ENCODE assay signal across 10 cellular contexts in genomic region chr6:16244869-16245451, GRCh38. TPM values are rescaled to one million over a fixed set of nuclear protein-coding genes. Genes with fewer than 3 reads are reported as not detected.
DNase-seq lines count a peak whose midpoint lies in the region; ATAC-seq, FAIRE-seq and TF ChIP-seq lines count a peak whose summit lies in the region.
"Had no signal": no experiment of that assay in that cellular context is flagged by ENCODE, and none has a peak within 500 bp of the region (broad histone marks: within the 10 kb centered on the region; RNA-seq: fewer than 3 reads in every experiment).

No MANE protein-coding gene starts in this region.

- TF ChIP-seq CTCF in WTC11 (IDR thresholded peaks at IDR 0.05) (no peak), heart right ventricle (IDR thresholded peaks at IDR 0.05) (no peak), sigmoid colon (IDR thresholded peaks at IDR 0.05) (no peak), kidney (IDR thresholded peaks at IDR 0.05; ENCODE audit: borderline replicate concordance, extremely low read depth, insufficient read depth) (no peak)

- H3K4me3 ChIP-seq in heart right ventricle (no peak overlapping the region), sigmoid colon (no peak overlapping the region), kidney (ENCODE audit: low read length in 2 of 2) (no peak overlapping the region)

- no peak overlapping the region for H3K9ac ChIP-seq in kidney (ENCODE audit: low read length in 2 of 2)

- 47 to 62% methylated on average over 10 of the region's 10 CpGs for WGBS in heart right ventricle, 2 donors
- 83 to 85% methylated on average over 10 of the region's 10 CpGs for WGBS in sigmoid colon, 2 donors

- peaks cover 14 to 70% (median 42%) of the 10 kb centered on the region in 9 donors for H3K4me1 ChIP-seq in heart right ventricle
- peaks cover 0 to 51% (median 36%) of the 10 kb centered on the region in 4 donors for H3K4me1 ChIP-seq in sigmoid colon
- peaks cover 0 to 4% of the 10 kb centered on the region in 2 donors for H3K4me1 ChIP-seq in kidney (ENCODE audit: control insufficient read depth in 1 of 2, insufficient read depth in 1 of 2, low read depth in 1 of 2, low read length in 2 of 2)

- H3K36me3 ChIP-seq in heart right ventricle: peaks cover 0 to 31% (median 9%) of the 10 kb centered on the region in 9 donors
- peaks cover 0 to 21% (median 5%) of the 10 kb centered on the region in 4 donors for H3K36me3 ChIP-seq in sigmoid colon
- H3K36me3 ChIP-seq in kidney (ENCODE audit: control insufficient read depth in 1 of 2, insufficient read depth in 2 of 2, low read length in 2 of 2): no peaks in the 10 kb centered on the region

- no peaks in the 10 kb centered on the region for H3K36me3 Mint-ChIP-seq in WTC11
- H3K36me3 Mint-ChIP-seq in activated CD4-positive, alpha-beta T cell treated with anti-CD3 and anti-CD28 coated beads, Interleukin-2, amount 10 ng/mL, durations not matched to agents 7 days and 5 days (ENCODE audit: low read depth): no peaks in the 10 kb centered on the region
- no peaks in the 10 kb centered on the region for H3K36me3 Mint-ChIP-seq in activated CD4-positive, alpha-beta T cell treated with anti-CD3 and anti-CD28 coated beads for 36 hours (ENCODE audit: low read depth)

- intact Hi-C loops in heart right ventricle (cut with DNase I): loop anchor here in 2 of 10 donors (2.0 to 5.0 kb wide), 3 partner anchors 32 to 77 kb away; no protein-coding TSS in a partner anchor
- intact Hi-C loops in sigmoid colon (cut with DNase I): loop anchor here (10.0 kb wide), 1 partner anchor 70 kb away; no protein-coding TSS in a partner anchor
- intact Hi-C loops in kidney (cut with DNase I): no loop called here
- intact Hi-C loops in activated CD4-positive, alpha-beta T cell treated with anti-CD3 and anti-CD28 coated beads for 36 hours (cut with DNase I, micrococcal nuclease): no loop called here

- peaks cover 13% of the 10 kb centered on the region for H3K4me1 Mint-ChIP-seq in WTC11
- no peaks in the 10 kb centered on the region for H3K4me1 Mint-ChIP-seq in activated CD4-positive, alpha-beta T cell treated with anti-CD3 and anti-CD28 coated beads, Interleukin-2, amount 10 ng/mL, durations not matched to agents 7 days and 5 days
- H3K4me1 Mint-ChIP-seq in activated CD4-positive, alpha-beta T cell treated with anti-CD3 and anti-CD28 coated beads for 36 hours: no peaks in the 10 kb centered on the region

- H3K9me3 ChIP-seq in heart right ventricle (no peaks in the 10 kb centered on the region), sigmoid colon (no peaks in the 10 kb centered on the region), kidney (ENCODE audit: control insufficient read depth in 1 of 2, low read length in 2 of 2) (no peaks in the 10 kb centered on the region)

- H3K27me3 ChIP-seq in heart right ventricle (no peaks in the 10 kb centered on the region), sigmoid colon (no peaks in the 10 kb centered on the region)

- H3K27ac ChIP-seq in heart right ventricle (peak overlapping the region; percentile 63 to 94 (median 86)), sigmoid colon (peak overlapping the region; percentile 49 to 82 (median 70)), kidney (ENCODE audit: low read depth in 2 of 2, low read length in 2 of 2) (no peak overlapping the region)

- DNase-seq in NCI-H146 (lab: John Stamatoyannopoulos, UW) (peak; percentile 63), WTC11 (ENCODE audit: low spot score) (no peak), heart right ventricle (no peak), sigmoid colon (no peak), kidney (no peak)
- no peak for DNase-seq in activated CD4-positive, alpha-beta T cell treated with anti-CD3 and anti-CD28 coated beads, Interleukin-2, amount 10 ng/mL, durations not matched to agents 7 days and 5 days
- DNase-seq in activated CD4-positive, alpha-beta T cell treated with anti-CD3 and anti-CD28 coated beads for 36 hours: no peak
- DNase-seq: cerebellar nuclear complex had no signal

- ATAC-seq in WTC11: peak; percentile 84
- peak; percentile 6 to 70 (median 52) for ATAC-seq in heart right ventricle
- no peak for ATAC-seq in HG03520 (IDR thresholded peaks at IDR 0.05; ENCODE audit: unreplicated experiment)
- no peak for ATAC-seq in activated CD4-positive, alpha-beta T cell treated with anti-CD3 and anti-CD28 coated beads for 36 hours

- TF ChIP-seq EP300 in sigmoid colon (IDR thresholded peaks at IDR 0.05): no peak

- no peak overlapping the region for H3K4me3 Mint-ChIP-seq in WTC11
- no peak overlapping the region for H3K4me3 Mint-ChIP-seq in activated CD4-positive, alpha-beta T cell treated with anti-CD3 and anti-CD28 coated beads, Interleukin-2, amount 10 ng/mL, durations not matched to agents 7 days and 5 days
- no peak overlapping the region for H3K4me3 Mint-ChIP-seq in activated CD4-positive, alpha-beta T cell treated with anti-CD3 and anti-CD28 coated beads for 36 hours

- POLR2A ChIA-PET in WTC11 (lab: Charles Lee): no interaction called here
- POLR2A ChIA-PET in activated CD4-positive, alpha-beta T cell treated with anti-CD3 and anti-CD28 coated beads, Interleukin-2, amount 10 ng/mL, durations not matched to agents 7 days and 5 days (lab: Charles Lee): no interaction called here
- POLR2A ChIA-PET in activated CD4-positive, alpha-beta T cell treated with anti-CD3 and anti-CD28 coated beads for 36 hours (lab: Charles Lee): no interaction called here

- H3K27ac Mint-ChIP-seq in WTC11: no peak overlapping the region
- no peak overlapping the region for H3K27ac Mint-ChIP-seq in activated CD4-positive, alpha-beta T cell treated with anti-CD3 and anti-CD28 coated beads, Interleukin-2, amount 10 ng/mL, durations not matched to agents 7 days and 5 days
- H3K27ac Mint-ChIP-seq in activated CD4-positive, alpha-beta T cell treated with anti-CD3 and anti-CD28 coated beads for 36 hours: no peak overlapping the region

- no peak for TF ChIP-seq POLR2A in sigmoid colon (IDR thresholded peaks at IDR 0.05)

- no peak for FAIRE-seq in kidney (lab: Jason Lieb, UNC)
- FAIRE-seq: D721Med had no signal

- CTCF ChIA-PET in WTC11 (lab: Charles Lee): interaction anchor here (0.6 to 1.3 kb wide), 2 partner anchors 41 to 91 kb away, joined by 3 read pairs; no protein-coding TSS in a partner anchor
- CTCF ChIA-PET in activated CD4-positive, alpha-beta T cell treated with anti-CD3 and anti-CD28 coated beads, Interleukin-2, amount 10 ng/mL, durations not matched to agents 7 days and 5 days (lab: Charles Lee): no interaction called here
- CTCF ChIA-PET in activated CD4-positive, alpha-beta T cell treated with anti-CD3 and anti-CD28 coated beads for 36 hours (lab: Charles Lee): no interaction called here

- no peaks in the 10 kb centered on the region for H3K9me3 Mint-ChIP-seq in WTC11
- H3K9me3 Mint-ChIP-seq in activated CD4-positive, alpha-beta T cell treated with anti-CD3 and anti-CD28 coated beads, Interleukin-2, amount 10 ng/mL, durations not matched to agents 7 days and 5 days: no peaks in the 10 kb centered on the region
- H3K9me3 Mint-ChIP-seq in activated CD4-positive, alpha-beta T cell treated with anti-CD3 and anti-CD28 coated beads for 36 hours (ENCODE audit: low read depth): no peaks in the 10 kb centered on the region

- H3K27me3 Mint-ChIP-seq in WTC11 (ENCODE audit: low read depth): peaks cover 18% of the 10 kb centered on the region
- peaks cover 1% of the 10 kb centered on the region for H3K27me3 Mint-ChIP-seq in activated CD4-positive, alpha-beta T cell treated with anti-CD3 and anti-CD28 coated beads, Interleukin-2, amount 10 ng/mL, durations not matched to agents 7 days and 5 days
- H3K27me3 Mint-ChIP-seq in activated CD4-positive, alpha-beta T cell treated with anti-CD3 and anti-CD28 coated beads for 36 hours: peaks cover 4% of the 10 kb centered on the region

TF ChIP-seq in WTC11, 78 proteins besides CTCF, POLR2A, EP300 and RAD21 (continues in another document):
- TF ChIP-seq ATF1 (CRISPR knock-in tag; IDR thresholded peaks at IDR 0.05) (no peak), CDX4 (CRISPR knock-in tag; IDR thresholded peaks at IDR 0.05; ENCODE audit: borderline replicate concordance) (no peak), ZNF121 (CRISPR knock-in tag; IDR thresholded peaks at IDR 0.05) (no peak), ZNF263 (CRISPR knock-in tag; IDR thresholded peaks at IDR 0.05; ENCODE audit: low read depth) (no peak), ZNF232 (CRISPR knock-in tag; IDR thresholded peaks at IDR 0.05) (no peak), ZMAT4 (CRISPR knock-in tag; IDR thresholded peaks at IDR 0.05) (no peak), CREB1 (CRISPR knock-in tag; IDR thresholded peaks at IDR 0.05) (no peak), TP53 (CRISPR knock-in tag; IDR thresholded peaks at IDR 0.05) (no peak), ERG (CRISPR knock-in tag; IDR thresholded peaks at IDR 0.05) (no peak), SOX15 (CRISPR knock-in tag; IDR thresholded peaks at IDR 0.05) (no peak)

RNA-seq across cellular contexts. Expression of gene GMPR, which starts 6.6 kb away (rescaled TPM):
- total RNA-seq in WTC11 (2021): 2.2 to 2.8 TPM (median 2.4 TPM) in 3 replicates
- 100 to 1,000 TPM in 4 of 10 donors, 10 to 100 TPM in 6; 74.1 to 139 (median 96.8) TPM for total RNA-seq in heart right ventricle
- polyA plus RNA-seq in heart right ventricle: 100 to 1,000 TPM; 161 to 334 TPM
- 10 to 100 TPM; 15.0 to 26.5 (median 18.4) TPM for total RNA-seq in sigmoid colon
- polyA plus RNA-seq in sigmoid colon: 1 to 10 TPM; 2.8 to 7.7 (median 3.0) TPM
- 1 to 10 TPM; 2.6 to 3.3 TPM for total RNA-seq in activated CD4-positive, alpha-beta T cell treated with anti-CD3 and anti-CD28 coated beads, Interleukin-2, amount 10 ng/mL, durations not matched to agents 7 days and 5 days
- total RNA-seq in kidney: 51.4 TPM
- polyA plus RNA-seq in kidney (ENCODE audit: insufficient read depth, low read depth, low replicate concordance): 54.5 TPM
- total RNA-seq in activated CD4-positive, alpha-beta T cell treated with anti-CD3 and anti-CD28 coated beads for 36 hours: 1 to 10 TPM; 1.4 to 1.6 TPM

Comparison
In these comparisons a context has a peak if more than half of its experiments do, and no peak if none do; other contexts are left out.
1. ATAC-seq: peak in WTC11 (single experiment) and heart right ventricle (8 of 8); none in HG03520 (single experiment) and activated CD4-positive, alpha-beta T cell treated with anti-CD3 and anti-CD28 coated beads for 36 hours (single experiment).
2. H3K27ac ChIP-seq: peak in heart right ventricle (10 of 10) and sigmoid colon (4 of 4); none in kidney (0 of 2).